In genomic region chr19:52191951-52192350, GRCh38 we compare ENCODE assay signal across 1 cellular context.
TF ChIP-seq lines count a peak whose summit lies in the region.

No MANE protein-coding gene starts in this region.

TF ChIP-seq in HepG2, 621 proteins besides CTCF, POLR2A, EP300 and RAD21:
- TF ChIP-seq KLF12 (CRISPR knock-in tag; IDR thresholded peaks at IDR 0.05; ENCODE audit: borderline replicate concordance) = no peak
- TF ChIP-seq, protein P1, sequence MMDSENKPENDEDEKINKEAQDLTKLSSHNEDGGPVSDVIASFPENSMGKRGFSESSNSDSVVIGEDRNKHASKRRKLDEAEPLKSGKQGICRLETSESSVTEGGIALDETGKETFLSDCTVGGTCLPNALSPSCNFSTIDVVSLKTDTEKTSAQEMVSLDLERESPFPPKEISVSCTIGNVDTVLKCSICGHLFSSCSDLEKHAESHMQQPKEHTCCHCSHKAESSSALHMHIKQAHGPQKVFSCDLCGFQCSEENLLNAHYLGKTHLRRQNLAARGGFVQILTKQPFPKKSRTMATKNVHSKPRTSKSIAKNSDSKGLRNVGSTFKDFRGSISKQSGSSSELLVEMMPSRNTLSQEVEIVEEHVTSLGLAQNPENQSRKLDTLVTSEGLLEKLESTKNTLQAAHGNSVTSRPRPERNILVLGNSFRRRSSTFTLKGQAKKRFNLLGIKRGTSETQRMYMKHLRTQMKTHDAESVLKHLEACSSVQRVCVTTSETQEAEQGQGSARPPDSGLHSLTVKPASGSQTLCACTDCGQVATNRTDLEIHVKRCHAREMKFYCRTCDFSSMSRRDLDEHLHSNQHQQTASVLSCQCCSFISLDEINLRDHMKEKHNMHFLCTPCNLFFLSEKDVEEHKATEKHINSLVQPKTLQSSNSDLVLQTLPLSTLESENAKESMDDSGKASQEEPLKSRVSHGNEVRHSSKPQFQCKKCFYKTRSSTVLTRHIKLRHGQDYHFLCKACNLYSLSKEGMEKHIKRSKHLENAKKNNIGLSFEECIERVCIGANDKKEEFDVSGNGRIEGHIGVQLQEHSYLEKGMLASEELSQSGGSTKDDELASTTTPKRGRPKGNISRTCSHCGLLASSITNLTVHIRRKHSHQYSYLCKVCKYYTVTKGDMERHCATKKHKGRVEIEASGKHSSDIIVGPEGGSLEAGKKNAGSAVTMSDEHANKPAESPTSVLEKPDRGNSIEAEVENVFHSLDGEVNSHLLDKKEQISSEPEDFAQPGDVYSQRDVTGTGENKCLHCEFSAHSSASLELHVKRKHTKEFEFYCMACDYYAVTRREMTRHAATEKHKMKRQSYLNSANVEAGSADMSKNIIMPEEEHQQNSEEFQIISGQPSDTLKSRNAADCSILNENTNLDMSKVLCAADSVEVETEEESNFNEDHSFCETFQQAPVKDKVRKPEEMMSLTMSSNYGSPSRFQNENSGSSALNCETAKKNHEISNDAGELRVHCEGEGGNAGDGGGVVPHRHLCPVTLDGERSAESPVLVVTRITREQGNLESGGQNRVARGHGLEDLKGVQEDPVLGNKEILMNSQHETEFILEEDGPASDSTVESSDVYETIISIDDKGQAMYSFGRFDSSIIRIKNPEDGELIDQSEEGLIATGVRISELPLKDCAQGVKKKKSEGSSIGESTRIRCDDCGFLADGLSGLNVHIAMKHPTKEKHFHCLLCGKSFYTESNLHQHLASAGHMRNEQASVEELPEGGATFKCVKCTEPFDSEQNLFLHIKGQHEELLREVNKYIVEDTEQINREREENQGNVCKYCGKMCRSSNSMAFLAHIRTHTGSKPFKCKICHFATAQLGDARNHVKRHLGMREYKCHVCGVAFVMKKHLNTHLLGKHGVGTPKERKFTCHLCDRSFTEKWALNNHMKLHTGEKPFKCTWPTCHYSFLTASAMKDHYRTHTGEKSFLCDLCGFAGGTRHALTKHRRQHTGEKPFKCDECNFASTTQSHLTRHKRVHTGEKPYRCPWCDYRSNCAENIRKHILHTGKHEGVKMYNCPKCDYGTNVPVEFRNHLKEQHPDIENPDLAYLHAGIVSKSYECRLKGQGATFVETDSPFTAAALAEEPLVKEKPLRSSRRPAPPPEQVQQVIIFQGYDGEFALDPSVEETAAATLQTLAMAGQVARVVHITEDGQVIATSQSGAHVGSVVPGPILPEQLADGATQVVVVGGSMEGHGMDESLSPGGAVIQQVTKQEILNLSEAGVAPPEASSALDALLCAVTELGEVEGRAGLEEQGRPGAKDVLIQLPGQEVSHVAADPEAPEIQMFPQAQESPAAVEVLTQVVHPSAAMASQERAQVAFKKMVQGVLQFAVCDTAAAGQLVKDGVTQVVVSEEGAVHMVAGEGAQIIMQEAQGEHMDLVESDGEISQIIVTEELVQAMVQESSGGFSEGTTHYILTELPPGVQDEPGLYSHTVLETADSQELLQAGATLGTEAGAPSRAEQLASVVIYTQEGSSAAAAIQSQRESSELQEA (CRISPR knock-in tag; IDR thresholded peaks at IDR 0.05; ENCODE audit: not compliant biosample characterization) = no peak
- no peak for TF ChIP-seq KLF9 (CRISPR knock-in tag; IDR thresholded peaks at IDR 0.05; ENCODE audit: low read depth)
- TF ChIP-seq RFX3 (CRISPR knock-in tag; IDR thresholded peaks at IDR 0.05) = no peak
- no peak for TF ChIP-seq ZNF557 (CRISPR knock-in tag; IDR thresholded peaks at IDR 0.05)
- TF ChIP-seq CREM (IDR thresholded peaks at IDR 0.05) = no peak
- TF ChIP-seq CREM (CRISPR knock-in tag; IDR thresholded peaks at IDR 0.05) = no peak
- no peak for TF ChIP-seq ARHGAP35 (CRISPR knock-in tag; IDR thresholded peaks at IDR 0.05; ENCODE audit: borderline replicate concordance)
- no peak for TF ChIP-seq BHLHE40 (IDR thresholded peaks at IDR 0.05; ENCODE audit: low read length)
- TF ChIP-seq ZFX (CRISPR knock-in tag; IDR thresholded peaks at IDR 0.05; ENCODE audit: low read depth) = no peak
- no peak for TF ChIP-seq FOXP1 (IDR thresholded peaks at IDR 0.05)
- TF ChIP-seq FOXP1 (CRISPR knock-in tag; IDR thresholded peaks at IDR 0.05) = no peak
- TF ChIP-seq, protein P2, sequence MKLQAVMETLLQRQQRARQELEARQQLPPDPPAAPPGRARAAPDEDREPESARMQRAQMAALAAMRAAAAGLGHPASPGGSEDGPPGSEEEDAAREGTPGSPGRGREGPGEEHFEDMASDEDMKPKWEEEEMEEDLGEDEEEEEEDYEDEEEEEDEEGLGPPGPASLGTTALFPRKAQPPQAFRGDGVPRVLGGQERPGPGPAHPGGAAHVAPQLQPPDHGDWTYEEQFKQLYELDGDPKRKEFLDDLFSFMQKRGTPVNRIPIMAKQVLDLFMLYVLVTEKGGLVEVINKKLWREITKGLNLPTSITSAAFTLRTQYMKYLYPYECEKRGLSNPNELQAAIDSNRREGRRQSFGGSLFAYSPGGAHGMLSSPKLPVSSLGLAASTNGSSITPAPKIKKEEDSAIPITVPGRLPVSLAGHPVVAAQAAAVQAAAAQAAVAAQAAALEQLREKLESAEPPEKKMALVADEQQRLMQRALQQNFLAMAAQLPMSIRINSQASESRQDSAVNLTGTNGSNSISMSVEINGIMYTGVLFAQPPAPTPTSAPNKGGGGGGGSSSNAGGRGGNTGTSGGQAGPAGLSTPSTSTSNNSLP (IDR thresholded peaks at IDR 0.05; ENCODE audit: low read depth, low read length) = no peak
- no peak for TF ChIP-seq MED13 (CRISPR knock-in tag; IDR thresholded peaks at IDR 0.05)
- TF ChIP-seq REXO4 (CRISPR knock-in tag; IDR thresholded peaks at IDR 0.05; ENCODE audit: borderline replicate concordance) = no peak
- TF ChIP-seq, protein P3, sequence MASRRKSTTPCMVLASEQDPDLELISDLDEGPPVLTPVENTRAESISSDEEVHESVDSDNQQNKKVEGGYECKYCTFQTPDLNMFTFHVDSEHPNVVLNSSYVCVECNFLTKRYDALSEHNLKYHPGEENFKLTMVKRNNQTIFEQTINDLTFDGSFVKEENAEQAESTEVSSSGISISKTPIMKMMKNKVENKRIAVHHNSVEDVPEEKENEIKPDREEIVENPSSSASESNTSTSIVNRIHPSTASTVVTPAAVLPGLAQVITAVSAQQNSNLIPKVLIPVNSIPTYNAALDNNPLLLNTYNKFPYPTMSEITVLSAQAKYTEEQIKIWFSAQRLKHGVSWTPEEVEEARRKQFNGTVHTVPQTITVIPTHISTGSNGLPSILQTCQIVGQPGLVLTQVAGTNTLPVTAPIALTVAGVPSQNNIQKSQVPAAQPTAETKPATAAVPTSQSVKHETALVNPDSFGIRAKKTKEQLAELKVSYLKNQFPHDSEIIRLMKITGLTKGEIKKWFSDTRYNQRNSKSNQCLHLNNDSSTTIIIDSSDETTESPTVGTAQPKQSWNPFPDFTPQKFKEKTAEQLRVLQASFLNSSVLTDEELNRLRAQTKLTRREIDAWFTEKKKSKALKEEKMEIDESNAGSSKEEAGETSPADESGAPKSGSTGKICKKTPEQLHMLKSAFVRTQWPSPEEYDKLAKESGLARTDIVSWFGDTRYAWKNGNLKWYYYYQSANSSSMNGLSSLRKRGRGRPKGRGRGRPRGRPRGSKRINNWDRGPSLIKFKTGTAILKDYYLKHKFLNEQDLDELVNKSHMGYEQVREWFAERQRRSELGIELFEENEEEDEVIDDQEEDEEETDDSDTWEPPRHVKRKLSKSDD (CRISPR knock-in tag; IDR thresholded peaks at IDR 0.05; ENCODE audit: low read depth) = no peak
- TF ChIP-seq ZNF713 (CRISPR knock-in tag; IDR thresholded peaks at IDR 0.05) = no peak
- TF ChIP-seq JUND (CRISPR knock-in tag; IDR thresholded peaks at IDR 0.05) = no peak
- TF ChIP-seq, protein P4, sequence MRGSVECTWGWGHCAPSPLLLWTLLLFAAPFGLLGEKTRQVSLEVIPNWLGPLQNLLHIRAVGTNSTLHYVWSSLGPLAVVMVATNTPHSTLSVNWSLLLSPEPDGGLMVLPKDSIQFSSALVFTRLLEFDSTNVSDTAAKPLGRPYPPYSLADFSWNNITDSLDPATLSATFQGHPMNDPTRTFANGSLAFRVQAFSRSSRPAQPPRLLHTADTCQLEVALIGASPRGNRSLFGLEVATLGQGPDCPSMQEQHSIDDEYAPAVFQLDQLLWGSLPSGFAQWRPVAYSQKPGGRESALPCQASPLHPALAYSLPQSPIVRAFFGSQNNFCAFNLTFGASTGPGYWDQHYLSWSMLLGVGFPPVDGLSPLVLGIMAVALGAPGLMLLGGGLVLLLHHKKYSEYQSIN (CRISPR knock-in tag; IDR thresholded peaks at IDR 0.05; ENCODE audit: borderline replicate concordance) = no peak
- no peak for TF ChIP-seq ZNF225 (CRISPR knock-in tag; IDR thresholded peaks at IDR 0.05)
- no peak for TF ChIP-seq MAZ (IDR thresholded peaks at IDR 0.05; ENCODE audit: borderline replicate concordance, low read depth, low read length)
- TF ChIP-seq MAZ (CRISPR knock-in tag; IDR thresholded peaks at IDR 0.05; ENCODE audit: low read depth) = no peak
TF ChIP-seq in HepG2: peak in this region for 0.
